In genomic region chr18:50193796-50194622, GRCh38 we compare ENCODE assay signal across 8 cellular contexts. TPM values are rescaled to one million over a fixed set of nuclear protein-coding genes. Genes with fewer than 3 reads are reported as not detected.
DNase-seq lines count a peak whose midpoint lies in the region; ATAC-seq, FAIRE-seq and TF ChIP-seq lines count a peak whose summit lies in the region.

No MANE protein-coding gene starts in this region.

- no peak for TF ChIP-seq CTCF in LNCaP clone FGC (IDR thresholded peaks at IDR 0.05; ENCODE audit: control insufficient read depth, extremely low read depth, insufficient read depth)
- TF ChIP-seq CTCF in epithelial cell of proximal tubule (conservative IDR thresholded peaks at IDR 0.05; ENCODE audit: low read depth, low read length): no peak
- no peak for TF ChIP-seq CTCF in psoas muscle (IDR thresholded peaks at IDR 0.05)
- TF ChIP-seq CTCF in OCI-LY7 (conservative IDR thresholded peaks at IDR 0.05; ENCODE audit: low read length): no peak

- no peaks in the 10 kb centered on the region for H3K36me3 ChIP-seq in psoas muscle (ENCODE audit: insufficient read depth in 1 of 2, low read depth in 1 of 2)
- H3K36me3 ChIP-seq in OCI-LY7 (ENCODE audit: insufficient read depth, low read length): no peaks in the 10 kb centered on the region

- DNase-seq in GM12892 (ENCODE audit: insufficient read length) (no peak), LNCaP clone FGC (ENCODE audit: low read depth) (no peak), epithelial cell of proximal tubule (ENCODE audit: low read depth) (no peak), psoas muscle (no peak), DMS153 treated with DMSO at 0.1 percent for 48 hours (lab: John Stamatoyannopoulos, UW; ENCODE audit: unreplicated experiment) (no peak), NCI-H1092 (lab: John Stamatoyannopoulos, UW) (no peak), OCI-LY7 (ENCODE audit: low spot score) (no peak)

- H3K4me2 ChIP-seq in OCI-LY7 (ENCODE audit: low read length): no peak overlapping the region

- no peaks in the 10 kb centered on the region for H3K9me2 ChIP-seq in OCI-LY7 (ENCODE audit: insufficient read depth, low read length)

- no peaks in the 10 kb centered on the region for H4K20me1 ChIP-seq in OCI-LY7 (ENCODE audit: insufficient read depth, low read length)

- BruUV-seq in OCI-LY7 (replicated peaks; lab: Mats Ljungman, UMichigan): no TSS peak

- peaks cover 3% of the 10 kb centered on the region for H3K4me1 ChIP-seq in psoas muscle
- no peaks in the 10 kb centered on the region for H3K4me1 ChIP-seq in OCI-LY7 (ENCODE audit: insufficient read depth, low read length, poor library complexity, severe bottlenecking)

- H3K9me3 ChIP-seq in psoas muscle (no peaks in the 10 kb centered on the region), OCI-LY7 (ENCODE audit: low read length) (no peaks in the 10 kb centered on the region)

- no peak for TF ChIP-seq POLR2A in GM12892 (IDR thresholded peaks at IDR 0.05; ENCODE audit: low read depth, low read length)

- 1 to 2% (median 2%) methylated on average over 54 to 68 of the region's 68 CpGs for WGBS in psoas muscle, 3 donors

- H3K79me2 ChIP-seq in OCI-LY7 (ENCODE audit: insufficient read depth, low read depth, low read length): no peaks in the 10 kb centered on the region

- peak; percentile 5 for FAIRE-seq in GM12892 (lab: Jason Lieb, UNC)

- CTCF ChIA-PET in OCI-LY7 (lab: Charles Lee; ENCODE audit: unreplicated experiment): no interaction called here

- H3K4me3 ChIP-seq in LNCaP clone FGC (ENCODE audit: low read depth, low read length): peak overlapping the region; percentile 55
- H3K4me3 ChIP-seq in epithelial cell of proximal tubule (ENCODE audit: low read depth, low read length): peak overlapping the region; percentile 80
- peak overlapping the region; percentile 68 for H3K4me3 ChIP-seq in psoas muscle
- no peak overlapping the region for H3K4me3 ChIP-seq in OCI-LY7 (ENCODE audit: low read depth, low read length, poor library complexity, severe bottlenecking)

- intact Hi-C loops in psoas muscle (cut with DNase I): loop anchor here (2.0 to 10.0 kb wide), 4 partner anchors 183 to 679 kb away; partner anchors contain the start of gene ACAA2 (in 1 of the 2)
- intact Hi-C loops in OCI-LY7 (cut with micrococcal nuclease; ENCODE audit: unreplicated experiment): no loop called here

- peaks cover 3 to 85% (median 22%) of the 10 kb centered on the region in 3 donors for H3K27me3 ChIP-seq in psoas muscle (ENCODE audit: insufficient read depth in 3 of 3, low read length in 2 of 3)

- POLR2A ChIA-PET in OCI-LY7 (lab: Charles Lee): no interaction called here

- ATAC-seq in psoas muscle: peak in 2 of 4 donors; percentile 13 to 27
- no peak for ATAC-seq in GM21786 (IDR thresholded peaks at IDR 0.05; ENCODE audit: unreplicated experiment)

- H2AFZ ChIP-seq in OCI-LY7 (ENCODE audit: low read length): no peak overlapping the region

- H3K27ac ChIP-seq in psoas muscle: no peak overlapping the region
- no peak overlapping the region for H3K27ac ChIP-seq in OCI-LY7 (ENCODE audit: low read depth, low read length, poor library complexity, severe bottlenecking)

RNA-seq across cellular contexts. Expression of gene MYO5B, which starts 0.9 kb away (rescaled TPM):
- 0.28 TPM for polyA plus RNA-seq in GM12892 (2012; ENCODE audit: missing spikeins)
- total RNA-seq in epithelial cell of proximal tubule (34.1 and 48.4 TPM in 2 replicates), psoas muscle (under 1 TPM; 0.13 to 0.88 (median 0.45) TPM), OCI-LY7 (2022) (not detected in 2 replicates)
- polyA plus RNA-seq in psoas muscle: 1 to 10 TPM in 1 of 3 donors, under 1 TPM in 2; 0.10 to 1.2 (median 0.11) TPM
- not detected in 2 replicates for total RNA-seq in OCI-LY7 (2014; rRNA removed; shearing (Covaris generic))

Comparison
In these comparisons a context has a peak if more than half of its experiments do, and no peak if none do; other contexts are left out.
1. RNA of gene MYO5B, which starts 0.9 kb away (total RNA-seq): 34.1 to 48.4 TPM in epithelial cell of proximal tubule; 0.13 to 0.88 TPM in psoas muscle and not detected in OCI-LY7; every median in the first group is over 10 times any median in the second.